ENCODE assay signal across 20 cellular contexts in the genomic region with DNA sequence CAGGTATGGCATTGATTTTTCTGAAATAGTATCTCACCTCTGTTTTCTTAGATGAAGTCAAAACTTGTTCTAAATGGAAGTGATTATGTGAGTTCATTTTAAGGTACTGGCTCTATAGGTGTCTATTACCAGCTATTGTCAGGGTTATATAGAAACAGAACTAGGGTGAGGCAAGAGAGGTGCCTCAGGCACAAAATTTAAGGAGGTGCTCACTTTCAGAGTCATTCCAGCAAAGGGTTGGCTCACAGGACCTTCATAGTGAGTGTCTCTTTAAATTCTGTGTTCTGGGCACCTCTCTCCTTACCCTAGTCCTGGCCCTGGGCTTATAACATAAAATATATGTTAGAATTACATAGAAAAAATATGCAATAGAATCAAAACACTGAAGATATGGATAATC. TPM values are rescaled to one million over a fixed set of nuclear protein-coding genes. Genes with fewer than 3 reads are reported as not detected.
DNase-seq lines count a peak whose midpoint lies in the region; ATAC-seq and TF ChIP-seq lines count a peak whose summit lies in the region.
"Had no signal": no experiment of that assay in that cellular context is flagged by ENCODE, and none has a peak within 500 bp of the region (broad histone marks: within the 10 kb centered on the region; RNA-seq: fewer than 3 reads in every experiment).

No MANE protein-coding gene starts in this region.

- no peak for ATAC-seq in activated T-cell treated with anti-CD3 and anti-CD28 coated beads, Interleukin-2, amount 50 U/mL, for 4 hours
- ATAC-seq in T-cell (replicated peaks in 1 of 4), result no peak
- ATAC-seq: GM23338, left lung, sciatic nerve had no signal

- H3K27ac Mint-ChIP-seq in activated T-cell treated with anti-CD3 and anti-CD28 coated beads, Interleukin-2, amount 50 U/mL, for 24 hours, result peak overlapping the region; percentile 16
- peak overlapping the region; percentile 67 to 99 (median 94) for H3K27ac Mint-ChIP-seq in CD8-positive, alpha-beta memory T cell
- peak overlapping the region; percentile 92 to 99 for H3K27ac Mint-ChIP-seq in T-cell
- H3K27ac Mint-ChIP-seq in type B pancreatic cell, result no peak overlapping the region

- peaks cover 66% of the 10 kb centered on the region for H3K4me1 Mint-ChIP-seq in activated T-cell treated with anti-CD3 and anti-CD28 coated beads, Interleukin-2, amount 50 U/mL, for 24 hours (ENCODE audit: low read depth)
- peaks cover 66% of the 10 kb centered on the region for H3K4me1 Mint-ChIP-seq in activated T-cell treated with anti-CD3 and anti-CD28 coated beads, Interleukin-2, amount 50 U/mL, for 4 hours (ENCODE audit: low read depth)
- H3K4me1 Mint-ChIP-seq in CD8-positive, alpha-beta memory T cell, result peaks cover 50 to 75% (median 69%) of the 10 kb centered on the region in 3 donors
- H3K4me1 Mint-ChIP-seq in T-cell, result peaks cover 67 to 72% (median 71%) of the 10 kb centered on the region in 3 donors
- peaks cover 15% of the 10 kb centered on the region for H3K4me1 Mint-ChIP-seq in type B pancreatic cell (ENCODE audit: unreplicated experiment)

- H3K27ac ChIP-seq in CD8-positive, alpha-beta memory T cell (ENCODE audit: low read depth, low read length), result no peak overlapping the region
- no peak overlapping the region for H3K27ac ChIP-seq in WERI-Rb-1
- H3K27ac ChIP-seq: HL-60, left lung, SK-N-MC, thoracic aorta had no signal

- H3K4me3 Mint-ChIP-seq in activated T-cell treated with anti-CD3 and anti-CD28 coated beads, Interleukin-2, amount 50 U/mL, for 24 hours, result no peak overlapping the region
- no peak overlapping the region for H3K4me3 Mint-ChIP-seq in activated T-cell treated with anti-CD3 and anti-CD28 coated beads, Interleukin-2, amount 50 U/mL, for 4 hours
- H3K4me3 Mint-ChIP-seq in CD8-positive, alpha-beta memory T cell, result peak overlapping the region in 1 of 7 donors; percentile 29
- H3K4me3 Mint-ChIP-seq in T-cell (peak overlapping the region in 2 of 3 donors; percentile 39 to 76), type B pancreatic cell (no peak overlapping the region)
- H3K4me3 Mint-ChIP-seq: GM23338 had no signal

- CTCF ChIA-PET in CD8-positive, alpha-beta memory T cell (lab: Charles Lee), result interaction anchor here (1.9 kb wide), 1 partner anchor 57 kb away, joined by 10 read pairs; no protein-coding TSS in a partner anchor
- CTCF ChIA-PET in T-cell (lab: Charles Lee) (no interaction called here), HEK293T (lab: Yijun Ruan, JAX) (no interaction called here)

- no peaks in the 10 kb centered on the region for H3K9me3 Mint-ChIP-seq in activated T-cell treated with anti-CD3 and anti-CD28 coated beads, Interleukin-2, amount 50 U/mL, for 24 hours
- no peaks in the 10 kb centered on the region for H3K9me3 Mint-ChIP-seq in activated T-cell treated with anti-CD3 and anti-CD28 coated beads, Interleukin-2, amount 50 U/mL, for 4 hours
- H3K9me3 Mint-ChIP-seq in CD8-positive, alpha-beta memory T cell, result no peaks in the 10 kb centered on the region
- H3K9me3 Mint-ChIP-seq in T-cell (no peaks in the 10 kb centered on the region), type B pancreatic cell (no peaks in the 10 kb centered on the region)
- H3K9me3 Mint-ChIP-seq: GM23338 had no signal

- no peak for DNase-seq in activated T-cell treated with anti-CD3 and anti-CD28 coated beads, Interleukin-2, amount 50 U/mL, for 24 hours
- no peak for DNase-seq in activated T-cell treated with anti-CD3 and anti-CD28 coated beads, Interleukin-2, amount 50 U/mL, for 4 hours
- DNase-seq in CD8-positive, alpha-beta memory T cell, result no peak
- DNase-seq in T-cell (no peak), epithelial cell of esophagus (ENCODE audit: low read depth) (peak; percentile 60), type B pancreatic cell (ENCODE audit: extremely low spot score, unreplicated experiment) (no peak), WERI-Rb-1 (no peak), HEK293T (ENCODE audit: extremely low spot score) (no peak)
- DNase-seq: activated gamma-delta T cell treated with Interleukin-2 at 50 U/mL for 16 hours, glutamatergic neuron, left lung, NCI-H1694, NCI-H226, NCI-H82, T1000 had no signal

- no peaks in the 10 kb centered on the region for H3K27me3 ChIP-seq in CD8-positive, alpha-beta memory T cell (ENCODE audit: insufficient read depth, low read length, poor library complexity, severe bottlenecking)
- H3K27me3 ChIP-seq in WERI-Rb-1 (ENCODE audit: insufficient read depth, low read depth, severe bottlenecking), result no peaks in the 10 kb centered on the region
- H3K27me3 ChIP-seq: left lung had no signal

- H3K36me3 Mint-ChIP-seq in activated T-cell treated with anti-CD3 and anti-CD28 coated beads, Interleukin-2, amount 50 U/mL, for 24 hours (ENCODE audit: low read depth), result peaks cover 23% of the 10 kb centered on the region
- peaks cover 8% of the 10 kb centered on the region for H3K36me3 Mint-ChIP-seq in activated T-cell treated with anti-CD3 and anti-CD28 coated beads, Interleukin-2, amount 50 U/mL, for 4 hours (ENCODE audit: insufficient read depth)
- H3K36me3 Mint-ChIP-seq in CD8-positive, alpha-beta memory T cell, result peaks cover 0 to 8% (median 0%) of the 10 kb centered on the region in 3 donors
- H3K36me3 Mint-ChIP-seq in T-cell (peaks cover 23% of the 10 kb centered on the region), type B pancreatic cell (peaks cover 22% of the 10 kb centered on the region)

- H3K4me1 ChIP-seq in CD8-positive, alpha-beta memory T cell (ENCODE audit: insufficient read depth, low read length), result peaks cover 45% of the 10 kb centered on the region

- no peak for TF ChIP-seq CTCF in epithelial cell of esophagus (IDR thresholded peaks at IDR 0.05; ENCODE audit: insufficient read depth, low read depth, low read length, missing control alignments)
- TF ChIP-seq CTCF in type B pancreatic cell (conservative IDR thresholded peaks at IDR 0.05), result no peak
- no peak for TF ChIP-seq CTCF in WERI-Rb-1 (IDR thresholded peaks at IDR 0.05; ENCODE audit: low read depth, low read length)

- POLR2A ChIA-PET in CD8-positive, alpha-beta memory T cell (lab: Charles Lee), result no interaction called here
- POLR2A ChIA-PET in T-cell (lab: Charles Lee) (no interaction called here), HEK293T (lab: Yijun Ruan, JAX) (no interaction called here)

- H3K27me3 Mint-ChIP-seq in activated T-cell treated with anti-CD3 and anti-CD28 coated beads, Interleukin-2, amount 50 U/mL, for 24 hours, result no peaks in the 10 kb centered on the region
- H3K27me3 Mint-ChIP-seq in activated T-cell treated with anti-CD3 and anti-CD28 coated beads, Interleukin-2, amount 50 U/mL, for 4 hours (ENCODE audit: low read depth), result no peaks in the 10 kb centered on the region
- H3K27me3 Mint-ChIP-seq in CD8-positive, alpha-beta memory T cell, result no peaks in the 10 kb centered on the region
- H3K27me3 Mint-ChIP-seq in T-cell, result no peaks in the 10 kb centered on the region
- no peaks in the 10 kb centered on the region for H3K27me3 Mint-ChIP-seq in type B pancreatic cell

- no peaks in the 10 kb centered on the region for H3K9me3 ChIP-seq in CD8-positive, alpha-beta memory T cell (ENCODE audit: low read length)
- no peaks in the 10 kb centered on the region for H3K9me3 ChIP-seq in WERI-Rb-1 (ENCODE audit: severe bottlenecking)
- H3K9me3 ChIP-seq: left lung, thoracic aorta had no signal

- no peaks in the 10 kb centered on the region for H3K36me3 ChIP-seq in CD8-positive, alpha-beta memory T cell (ENCODE audit: insufficient read depth, low read length)
- peaks cover 12% of the 10 kb centered on the region for H3K36me3 ChIP-seq in WERI-Rb-1
- H3K36me3 ChIP-seq: thoracic aorta had no signal

- H3K4me3 ChIP-seq in CD8-positive, alpha-beta memory T cell (ENCODE audit: low read length), result no peak overlapping the region
- no peak overlapping the region for H3K4me3 ChIP-seq in epithelial cell of esophagus (ENCODE audit: low read length)
- H3K4me3 ChIP-seq in WERI-Rb-1 (ENCODE audit: low read depth, low read length), result no peak overlapping the region
- H3K4me3 ChIP-seq: GM23338, left lung, SK-N-MC, thoracic aorta had no signal

TF ChIP-seq in HEK293T, 16 proteins besides CTCF, POLR2A, EP300 and RAD21:
- no peak for TF ChIP-seq FOXM1 (IDR thresholded peaks at IDR 0.05; ENCODE audit: borderline replicate concordance)
- TF ChIP-seq BHLHE40 (IDR thresholded peaks at IDR 0.05; ENCODE audit: borderline replicate concordance), result no peak
- TF ChIP-seq SUZ12 (IDR thresholded peaks at IDR 0.05), result no peak
- no peak for TF ChIP-seq TARDBP (IDR thresholded peaks at IDR 0.05)
- TF ChIP-seq FOXA1 (IDR thresholded peaks at IDR 0.05), result no peak
- TF ChIP-seq NFRKB (IDR thresholded peaks at IDR 0.05), result no peak
- no peak for TF ChIP-seq FOXK2 (IDR thresholded peaks at IDR 0.05)
- TF ChIP-seq L3MBTL2 (conservative IDR thresholded peaks at IDR 0.05), result no peak
- no peak for TF ChIP-seq HDGF (IDR thresholded peaks at IDR 0.05; ENCODE audit: borderline replicate concordance)
- TF ChIP-seq ZNF384 (IDR thresholded peaks at IDR 0.05), result no peak
TF ChIP-seq in HEK293T: peak in this region for 0.

RNA-seq across cellular contexts. Expression of gene KIAA0319L, which starts 49.3 kb away (rescaled TPM):
- 10 to 100 TPM; 16.4 to 19.2 (median 17.4) TPM for total RNA-seq in activated T-cell treated with anti-CD3 and anti-CD28 coated beads, Interleukin-2, amount 50 U/mL, for 4 hours
- total RNA-seq in CD8-positive, alpha-beta memory T cell, result 10 to 100 TPM; 28.5 to 30.4 TPM
- 29.3 TPM for polyA plus RNA-seq in CD8-positive, alpha-beta memory T cell
- total RNA-seq in T-cell (10 to 100 TPM; 60.8 to 73.7 (median 63.7) TPM), type B pancreatic cell (ENCODE audit: low replicate concordance) (48.6 and 56.9 TPM in 2 replicates)

RNA-seq across cellular contexts. Expression of gene NCDN, which starts 49.7 kb away (rescaled TPM):
- total RNA-seq in activated T-cell treated with anti-CD3 and anti-CD28 coated beads, Interleukin-2, amount 50 U/mL, for 4 hours, result 10 to 100 TPM; 60.6 to 61.8 (median 61.6) TPM
- 10 to 100 TPM; 49.0 to 50.4 TPM for total RNA-seq in CD8-positive, alpha-beta memory T cell
- polyA plus RNA-seq in CD8-positive, alpha-beta memory T cell, result 15.7 TPM
- total RNA-seq in T-cell (10 to 100 TPM; 19.8 to 34.0 (median 31.4) TPM), type B pancreatic cell (ENCODE audit: low replicate concordance) (21.8 and 27.2 TPM in 2 replicates)

Comparison
In these comparisons a context has a peak if more than half of its experiments do, and no peak if none do; other contexts are left out.
1. H3K4me3 Mint-ChIP-seq: peak in T-cell (2 of 3); none in activated T-cell treated with anti-CD3 and anti-CD28 coated beads, Interleukin-2, amount 50 U/mL, for 24 hours (single experiment), activated T-cell treated with anti-CD3 and anti-CD28 coated beads, Interleukin-2, amount 50 U/mL, for 4 hours (single experiment) and type B pancreatic cell (single experiment).